ENCODE assay signal across 11 cellular contexts in genomic region chr7:134933460-134934068, GRCh38. TPM values are rescaled to one million over a fixed set of nuclear protein-coding genes. Genes with fewer than 3 reads are reported as not detected.
DNase-seq lines count a peak whose midpoint lies in the region; ATAC-seq and TF ChIP-seq lines count a peak whose summit lies in the region.
"Had no signal": no experiment of that assay in that cellular context is flagged by ENCODE, and none has a peak within 500 bp of the region (broad histone marks: within the 10 kb centered on the region; RNA-seq: fewer than 3 reads in every experiment).

No MANE protein-coding gene starts in this region.

- peak overlapping the region; percentile 59 for H3K9ac ChIP-seq in Karpas-422 (ENCODE audit: low read length)
- H3K9ac ChIP-seq: GM23248 had no signal

- peaks cover 34% of the 10 kb centered on the region for H3K4me1 ChIP-seq in Karpas-422 (ENCODE audit: low read length)
- peaks cover 0 to 15% of the 10 kb centered on the region in 2 donors for H3K4me1 ChIP-seq in adrenal gland (replicated peaks in 1 of 2)

- H4K20me1 ChIP-seq in Karpas-422 (ENCODE audit: insufficient read depth, low read depth, low read length) = no peaks in the 10 kb centered on the region

- no peaks in the 10 kb centered on the region for H3K27me3 Mint-ChIP-seq in activated CD4-positive, alpha-beta T cell treated with anti-CD3 and anti-CD28 coated beads, Interleukin-2, amount 10 ng/mL, durations not matched to agents 7 days and 5 days
- peaks cover 0 to 6% of the 10 kb centered on the region in 2 donors for H3K27me3 Mint-ChIP-seq in effector memory CD8-positive, alpha-beta T cell

- H3K36me3 ChIP-seq in Karpas-422 (ENCODE audit: insufficient read depth, low read length) (no peaks in the 10 kb centered on the region), adrenal gland (replicated peaks in 1 of 2) (peaks cover 0 to 9% of the 10 kb centered on the region in 2 donors)

- H3K9me3 Mint-ChIP-seq in activated CD4-positive, alpha-beta T cell treated with anti-CD3 and anti-CD28 coated beads, Interleukin-2, amount 10 ng/mL, durations not matched to agents 7 days and 5 days = peaks cover 6% of the 10 kb centered on the region
- no peaks in the 10 kb centered on the region for H3K9me3 Mint-ChIP-seq in effector memory CD8-positive, alpha-beta T cell
- no peaks in the 10 kb centered on the region for H3K9me3 Mint-ChIP-seq in stimulated activated effector memory CD8-positive, alpha-beta T cell treated with anti-CD3 and anti-CD28 coated beads, Interleukin-12 subunit alpha, Interleukin-12 subunit beta, amount 100 ng/mL, for 72 hours

- TF ChIP-seq POLR2A in adrenal gland (IDR thresholded peaks at IDR 0.05) = no peak

- CTCF ChIA-PET in activated CD4-positive, alpha-beta T cell treated with anti-CD3 and anti-CD28 coated beads, Interleukin-2, amount 10 ng/mL, durations not matched to agents 7 days and 5 days (lab: Charles Lee) = no interaction called here

- H3K79me2 ChIP-seq in Karpas-422 (ENCODE audit: low read length) = no peaks in the 10 kb centered on the region

- H3K9me2 ChIP-seq in Karpas-422 (replicated peaks; ENCODE audit: insufficient read depth, low read length) = no peaks in the 10 kb centered on the region

- WGBS in adrenal gland, 4 donors = 75 to 89% (median 80%) methylated on average over 3 of the region's 3 CpGs

- H3K4me3 ChIP-seq in Karpas-422 (ENCODE audit: low read length) (peak overlapping the region; percentile 65), adrenal gland (no peak overlapping the region)
- H3K4me3 ChIP-seq: GM23248 had no signal

- H3K9me3 ChIP-seq in Karpas-422 (ENCODE audit: low read length) (no peaks in the 10 kb centered on the region), adrenal gland (replicated peaks in 1 of 3) (no peaks in the 10 kb centered on the region)

- peak overlapping the region; percentile 90 for H3K27ac Mint-ChIP-seq in activated CD4-positive, alpha-beta T cell treated with anti-CD3 and anti-CD28 coated beads, Interleukin-2, amount 10 ng/mL, durations not matched to agents 7 days and 5 days
- no peak overlapping the region for H3K27ac Mint-ChIP-seq in effector memory CD8-positive, alpha-beta T cell
- H3K27ac Mint-ChIP-seq in stimulated activated effector memory CD8-positive, alpha-beta T cell treated with anti-CD3 and anti-CD28 coated beads, Interleukin-12 subunit alpha, Interleukin-12 subunit beta, amount 100 ng/mL, for 72 hours = no peak overlapping the region

- no peak for DNase-seq in activated CD4-positive, alpha-beta T cell treated with anti-CD3 and anti-CD28 coated beads, Interleukin-2, amount 10 ng/mL, durations not matched to agents 7 days and 5 days
- no peak for DNase-seq in activated CD4-positive, alpha-beta T cell treated with anti-CD3 and anti-CD28 coated beads for 48 hours
- DNase-seq in Karpas-422 = no peak
- DNase-seq in effector memory CD8-positive, alpha-beta T cell = no peak
- DNase-seq in stimulated activated effector memory CD8-positive, alpha-beta T cell treated with anti-CD3 and anti-CD28 coated beads, Interleukin-12 subunit alpha, Interleukin-12 subunit beta, amount 100 ng/mL, for 72 hours (ENCODE audit: low spot score in 2 of 2) = no peak
- DNase-seq in adrenal gland = no peak
- no peak for DNase-seq in DMS53 treated with DMSO at 0.1 percent for 48 hours (lab: John Stamatoyannopoulos, UW; ENCODE audit: unreplicated experiment)
- DNase-seq: ACHN, GM23248, occipital lobe had no signal

- no peaks in the 10 kb centered on the region for H3K27me3 ChIP-seq in Karpas-422 (ENCODE audit: low read length)
- no peaks in the 10 kb centered on the region for H3K27me3 ChIP-seq in adrenal gland

- peaks cover 20% of the 10 kb centered on the region for H3K4me1 Mint-ChIP-seq in activated CD4-positive, alpha-beta T cell treated with anti-CD3 and anti-CD28 coated beads, Interleukin-2, amount 10 ng/mL, durations not matched to agents 7 days and 5 days
- H3K4me1 Mint-ChIP-seq in effector memory CD8-positive, alpha-beta T cell (ENCODE audit: low read depth in 2 of 2) = peaks cover 6 to 7% of the 10 kb centered on the region in 2 donors
- H3K4me1 Mint-ChIP-seq in stimulated activated effector memory CD8-positive, alpha-beta T cell treated with anti-CD3 and anti-CD28 coated beads, Interleukin-12 subunit alpha, Interleukin-12 subunit beta, amount 100 ng/mL, for 72 hours = peaks cover 11% of the 10 kb centered on the region

- no peak for ATAC-seq in effector memory CD8-positive, alpha-beta T cell (replicated peaks)
- no peak for ATAC-seq in stimulated activated effector memory CD8-positive, alpha-beta T cell treated with anti-CD3 and anti-CD28 coated beads, Interleukin-12 subunit alpha, Interleukin-12 subunit beta, amount 100 ng/mL, for 72 hours
- ATAC-seq in HG02798 (IDR thresholded peaks at IDR 0.05; ENCODE audit: poor library complexity, unreplicated experiment) = no peak

- peaks cover 4% of the 10 kb centered on the region for H3K36me3 Mint-ChIP-seq in activated CD4-positive, alpha-beta T cell treated with anti-CD3 and anti-CD28 coated beads, Interleukin-2, amount 10 ng/mL, durations not matched to agents 7 days and 5 days (ENCODE audit: low read depth)
- H3K36me3 Mint-ChIP-seq in effector memory CD8-positive, alpha-beta T cell (ENCODE audit: insufficient read depth) = no peaks in the 10 kb centered on the region
- H3K36me3 Mint-ChIP-seq in stimulated activated effector memory CD8-positive, alpha-beta T cell treated with anti-CD3 and anti-CD28 coated beads, Interleukin-12 subunit alpha, Interleukin-12 subunit beta, amount 100 ng/mL, for 72 hours = no peaks in the 10 kb centered on the region

- POLR2A ChIA-PET in activated CD4-positive, alpha-beta T cell treated with anti-CD3 and anti-CD28 coated beads, Interleukin-2, amount 10 ng/mL, durations not matched to agents 7 days and 5 days (lab: Charles Lee) = no interaction called here

- intact Hi-C loops in adrenal gland (cut with DNase I) = no loop called here

- H3K27ac ChIP-seq in Karpas-422 (ENCODE audit: low read length) (no peak overlapping the region), adrenal gland (peak overlapping the region in 2 of 5 donors; percentile 27 to 33)
- H3K27ac ChIP-seq: GM23248 had no signal

- TF ChIP-seq CTCF in adrenal gland (IDR thresholded peaks at IDR 0.05) = no peak

- peak overlapping the region; percentile 63 for H3K4me3 Mint-ChIP-seq in activated CD4-positive, alpha-beta T cell treated with anti-CD3 and anti-CD28 coated beads, Interleukin-2, amount 10 ng/mL, durations not matched to agents 7 days and 5 days
- peak overlapping the region; percentile 2 to 32 for H3K4me3 Mint-ChIP-seq in effector memory CD8-positive, alpha-beta T cell
- H3K4me3 Mint-ChIP-seq in stimulated activated effector memory CD8-positive, alpha-beta T cell treated with anti-CD3 and anti-CD28 coated beads, Interleukin-12 subunit alpha, Interleukin-12 subunit beta, amount 100 ng/mL, for 72 hours = peak overlapping the region; percentile 4

- H2AFZ ChIP-seq in Karpas-422 (ENCODE audit: low read length) = peak overlapping the region; percentile 94
- H2AFZ ChIP-seq: GM23248 had no signal

- H3K4me2 ChIP-seq in Karpas-422 (ENCODE audit: low read depth, low read length, poor library complexity, severe bottlenecking) = peak overlapping the region; percentile 78

RNA-seq across cellular contexts. Expression of gene AGBL3, which starts 52.7 kb away (rescaled TPM):
- total RNA-seq in activated CD4-positive, alpha-beta T cell treated with anti-CD3 and anti-CD28 coated beads, Interleukin-2, amount 10 ng/mL, durations not matched to agents 7 days and 5 days = 1 to 10 TPM; 1.9 TPM
- 0.97 and 3.5 TPM in 2 replicates for total RNA-seq in Karpas-422 (2014; rRNA removed; shearing (Covaris generic); ENCODE audit: low replicate concordance)
- 1 to 10 TPM in 6 of 8 donors, under 1 TPM in 2; 0.28 to 7.3 (median 1.9) TPM for total RNA-seq in adrenal gland
- polyA plus RNA-seq in adrenal gland = 1 to 10 TPM in 2 of 3 donors, under 1 TPM in 1; 0.97 to 2.0 (median 1.2) TPM

Comparison
In these comparisons a context has a peak if more than half of its experiments do, and no peak if none do; other contexts are left out.
1. H3K4me3 Mint-ChIP-seq: peak in every context shown above with its lines; median percentile 63 in activated CD4-positive, alpha-beta T cell treated with anti-CD3 and anti-CD28 coated beads, Interleukin-2, amount 10 ng/mL, durations not matched to agents 7 days and 5 days; 17 in effector memory CD8-positive, alpha-beta T cell; 4 in stimulated activated effector memory CD8-positive, alpha-beta T cell treated with anti-CD3 and anti-CD28 coated beads, Interleukin-12 subunit alpha, Interleukin-12 subunit beta, amount 100 ng/mL, for 72 hours.